In genomic region chr16:17105239-17105721, GRCh38 we compare ENCODE assay signal across 1 cellular context.
TF ChIP-seq lines count a peak whose summit lies in the region.

No MANE protein-coding gene starts in this region.

TF ChIP-seq in H1, 55 proteins besides CTCF, POLR2A, EP300 and RAD21 (continued from another document):
- TF ChIP-seq E2F6 (IDR thresholded peaks at IDR 0.05) = no peak
